ENCODE assay signal across 1 cellular context in genomic region chr7:124462249-124462648, GRCh38.
TF ChIP-seq lines count a peak whose summit lies in the region.

No MANE protein-coding gene starts in this region.

TF ChIP-seq in SK-N-SH, 30 proteins besides CTCF, POLR2A, EP300 and RAD21 (continued from another document):
- TF ChIP-seq PBX3 (IDR thresholded peaks at IDR 0.05) (no peak), RCOR1 (IDR thresholded peaks at IDR 0.05; ENCODE audit: low read length) (no peak), SMC3 (IDR thresholded peaks at IDR 0.05; ENCODE audit: low read depth, low read length) (no peak), NFIC (IDR thresholded peaks at IDR 0.05; ENCODE audit: borderline replicate concordance) (no peak), JUND (IDR thresholded peaks at IDR 0.05) (no peak), POLR2AphosphoS5 (IDR thresholded peaks at IDR 0.05; ENCODE audit: low read depth, low read length) (no peak), MAX (IDR thresholded peaks at IDR 0.05; ENCODE audit: low read depth) (no peak)
